In the genomic region with DNA sequence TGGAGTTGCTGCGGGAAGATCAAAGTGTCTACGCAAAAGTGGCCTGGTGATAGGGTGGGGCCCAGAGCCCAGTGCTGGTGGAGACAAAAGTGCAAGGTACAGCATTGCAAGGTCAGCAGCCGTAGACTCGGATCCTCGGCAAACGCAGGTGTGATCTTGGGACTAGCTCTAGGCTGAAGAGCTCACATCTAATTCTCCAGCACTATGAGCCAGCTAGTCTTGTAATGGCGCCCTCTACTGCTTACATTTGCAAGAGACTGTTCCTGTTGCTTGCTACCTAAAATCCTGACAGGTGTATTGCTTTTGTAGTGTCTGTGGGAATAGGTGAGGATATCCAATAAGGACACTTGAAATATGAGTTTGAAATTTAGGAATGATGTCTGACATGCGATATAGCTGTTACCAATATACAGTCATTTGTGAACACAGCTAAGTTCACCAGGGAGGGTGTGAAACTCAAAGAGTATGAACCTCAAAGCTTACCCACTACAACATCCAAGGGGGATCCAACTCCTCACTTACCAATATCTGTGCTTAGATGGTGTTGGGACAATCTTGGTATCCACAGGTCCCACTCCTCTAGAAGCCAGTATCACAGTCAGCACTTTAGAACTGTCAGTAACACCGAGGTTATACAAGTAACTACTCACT, we compare ENCODE assay signal across 8 cellular contexts. TPM values are rescaled to one million over a fixed set of nuclear protein-coding genes. Genes with fewer than 3 reads are reported as not detected.
A peak's percentile ranks its signal among the peaks of the same experiment; 100 is the strongest.
DNase-seq lines count a peak whose midpoint lies in the region; ATAC-seq and TF ChIP-seq lines count a peak whose summit lies in the region.

No MANE protein-coding gene starts in this region.

- H3K36me3 ChIP-seq in PC-3 (ENCODE audit: low read depth, low read length) (no peaks in the 10 kb centered on the region), left ventricle myocardium inferior (no peaks in the 10 kb centered on the region)

- H3K9me3 ChIP-seq in PC-3 (ENCODE audit: low read length) (no peaks in the 10 kb centered on the region), left ventricle myocardium inferior (replicated peaks) (no peaks in the 10 kb centered on the region)

- H3K4me3 Mint-ChIP-seq in activated T-helper 1 cell treated with anti-CD3 and anti-CD28 coated beads, Interleukin-12 subunit alpha, Interleukin-12 subunit beta, Interleukin-2, Interleukin-4 antibody, amounts not matched to agents 30 ng/mL and 10 ng/mL and 1 ng/mL, durations not matched to agents 14 hours and 24 hours and 36 hours, result no peak overlapping the region

- no peak overlapping the region for H3K9ac ChIP-seq in PC-3 (ENCODE audit: low read length)

- CTCF ChIA-PET in PC-3 (lab: Charles Lee), result interaction anchor here (0.5 kb wide), 1 partner anchor 1128 kb away, joined by 4 read pairs; no protein-coding TSS in a partner anchor

- no TSS peak for BruUV-seq in PC-3 (replicated peaks; lab: Mats Ljungman, UMichigan)

- H3K36me3 Mint-ChIP-seq in activated T-helper 1 cell treated with anti-CD3 and anti-CD28 coated beads, Interleukin-12 subunit alpha, Interleukin-12 subunit beta, Interleukin-2, Interleukin-4 antibody, amounts not matched to agents 30 ng/mL and 10 ng/mL and 1 ng/mL, durations not matched to agents 14 hours and 24 hours and 36 hours (ENCODE audit: low read depth), result peaks cover 6% of the 10 kb centered on the region

- H3K27ac ChIP-seq in PC-3 (ENCODE audit: low read length) (no peak overlapping the region), left ventricle myocardium inferior (replicated peaks) (no peak overlapping the region)

- peak; percentile 92 for ATAC-seq in GM21526 (IDR thresholded peaks at IDR 0.05; ENCODE audit: low FRiP score, unreplicated experiment)
- ATAC-seq in PC-3, result peak; percentile 59

- intact Hi-C loops in PC-3 (cut with micrococcal nuclease) (loop anchor here (2.0 kb wide), 1 partner anchor 373 kb away; no protein-coding TSS in a partner anchor), left ventricle myocardium inferior (cut with micrococcal nuclease) (no loop called here)
- intact Hi-C loops in activated T-helper 1 cell treated with anti-CD3 and anti-CD28 coated beads, Interleukin-12 subunit alpha, Interleukin-12 subunit beta, Interleukin-2, Interleukin-4 antibody, amounts not matched to agents 30 ng/mL and 10 ng/mL and 1 ng/mL, durations not matched to agents 14 hours and 24 hours and 36 hours (cut with micrococcal nuclease), result loop anchor here (1.0 to 2.0 kb wide), 4 partner anchors 234 to 404 kb away; no protein-coding TSS in a partner anchor

- H3K4me1 ChIP-seq in PC-3 (ENCODE audit: insufficient read depth, low read length) (peaks cover 2% of the 10 kb centered on the region), left ventricle myocardium inferior (peaks cover 6% of the 10 kb centered on the region)

- no peak overlapping the region for H3K4me2 ChIP-seq in PC-3 (ENCODE audit: low read length)

- no peak overlapping the region for H3K4me3 ChIP-seq in PC-3 (ENCODE audit: low read length)
- no peak overlapping the region for H3K4me3 ChIP-seq in left ventricle myocardium inferior

- no peak overlapping the region for H2AFZ ChIP-seq in PC-3 (ENCODE audit: low read length)

- no peaks in the 10 kb centered on the region for H3K9me3 Mint-ChIP-seq in activated T-helper 1 cell treated with anti-CD3 and anti-CD28 coated beads, Interleukin-12 subunit alpha, Interleukin-12 subunit beta, Interleukin-2, Interleukin-4 antibody, amounts not matched to agents 30 ng/mL and 10 ng/mL and 1 ng/mL, durations not matched to agents 14 hours and 24 hours and 36 hours

- H3K9me2 ChIP-seq in PC-3 (replicated peaks; ENCODE audit: low read length), result no peaks in the 10 kb centered on the region

- POLR2A ChIA-PET in PC-3 (lab: Charles Lee; ENCODE audit: unreplicated experiment), result interaction anchor here (0.5 kb wide), 1 partner anchor 228 kb away, joined by 8 read pairs; no protein-coding TSS in a partner anchor

- H3K27me3 ChIP-seq in PC-3 (ENCODE audit: low read length) (no peaks in the 10 kb centered on the region), left ventricle myocardium inferior (ENCODE audit: low read depth) (no peaks in the 10 kb centered on the region)

- H3F3A ChIP-seq in PC-3 (ENCODE audit: low read length, unreplicated experiment), result no peaks in the 10 kb centered on the region

- H3K27ac Mint-ChIP-seq in activated T-helper 1 cell treated with anti-CD3 and anti-CD28 coated beads, Interleukin-12 subunit alpha, Interleukin-12 subunit beta, Interleukin-2, Interleukin-4 antibody, amounts not matched to agents 30 ng/mL and 10 ng/mL and 1 ng/mL, durations not matched to agents 14 hours and 24 hours and 36 hours, result peak overlapping the region; percentile 24

- TF ChIP-seq CTCF in PC-3 (conservative IDR thresholded peaks at IDR 0.05; ENCODE audit: low read depth, low read length) (peak; percentile 70), left ventricle myocardium inferior (IDR thresholded peaks at IDR 0.05; ENCODE audit: borderline replicate concordance) (peak; percentile 60)

- DNase-seq in ELF-1 (ENCODE audit: low read depth, low spot score) (peak; percentile 65), HuH-7.5 (ENCODE audit: low spot score) (peak; percentile 53), PC-3 (peak; percentile 74), left ventricle myocardium inferior (no peak), inferior parietal cortex (ENCODE audit: extremely low spot score) (no peak)
- DNase-seq in activated T-helper 1 cell treated with anti-CD3 and anti-CD28 coated beads, Interleukin-12 subunit alpha, Interleukin-12 subunit beta, Interleukin-2, Interleukin-4 antibody, amounts not matched to agents 30 ng/mL and 10 ng/mL and 1 ng/mL, durations not matched to agents 14 hours and 24 hours and 36 hours (ENCODE audit: low spot score), result peak; percentile 49
- DNase-seq in stimulated activated CD4-positive, alpha-beta T cell treated with anti-CD3 and anti-CD28 coated beads, Interleukin-2, amount 100 ng/mL, for 48 hours, result peak; percentile 47 to 54

- peaks cover 30% of the 10 kb centered on the region for H3K4me1 Mint-ChIP-seq in activated T-helper 1 cell treated with anti-CD3 and anti-CD28 coated beads, Interleukin-12 subunit alpha, Interleukin-12 subunit beta, Interleukin-2, Interleukin-4 antibody, amounts not matched to agents 30 ng/mL and 10 ng/mL and 1 ng/mL, durations not matched to agents 14 hours and 24 hours and 36 hours (ENCODE audit: low read depth)

- no peaks in the 10 kb centered on the region for H3K27me3 Mint-ChIP-seq in activated T-helper 1 cell treated with anti-CD3 and anti-CD28 coated beads, Interleukin-12 subunit alpha, Interleukin-12 subunit beta, Interleukin-2, Interleukin-4 antibody, amounts not matched to agents 30 ng/mL and 10 ng/mL and 1 ng/mL, durations not matched to agents 14 hours and 24 hours and 36 hours (ENCODE audit: insufficient read depth)

- no peaks in the 10 kb centered on the region for H4K20me1 ChIP-seq in PC-3 (ENCODE audit: low read length)

- H3K79me2 ChIP-seq in PC-3 (ENCODE audit: low read length), result no peaks in the 10 kb centered on the region

RNA-seq across cellular contexts. Expression of gene PDE7B, which starts 58.4 kb away (rescaled TPM):
- total RNA-seq in PC-3 (2014; rRNA removed) (not detected in 2 replicates), left ventricle myocardium inferior (12.6 TPM)
- total RNA-seq in activated T-helper 1 cell treated with anti-CD3 and anti-CD28 coated beads, Interleukin-12 subunit alpha, Interleukin-12 subunit beta, Interleukin-2, Interleukin-4 antibody, amounts not matched to agents 30 ng/mL and 10 ng/mL and 1 ng/mL, durations not matched to agents 14 hours and 24 hours and 36 hours, result 10.7 and 11.1 TPM in 2 replicates

Comparison
In these comparisons a context has a peak if more than half of its experiments do, and no peak if none do; other contexts are left out.
1. DNase-seq: peak in ELF-1 (single experiment), HuH-7.5 (single experiment), PC-3 (single experiment), activated T-helper 1 cell treated with anti-CD3 and anti-CD28 coated beads, Interleukin-12 subunit alpha, Interleukin-12 subunit beta, Interleukin-2, Interleukin-4 antibody, amounts not matched to agents 30 ng/mL and 10 ng/mL and 1 ng/mL, durations not matched to agents 14 hours and 24 hours and 36 hours (single experiment) and stimulated activated CD4-positive, alpha-beta T cell treated with anti-CD3 and anti-CD28 coated beads, Interleukin-2, amount 100 ng/mL, for 48 hours (2 of 2); none in left ventricle myocardium inferior (single experiment) and inferior parietal cortex (single experiment).
2. RNA of gene PDE7B, which starts 58.4 kb away (total RNA-seq): 12.6 TPM in left ventricle myocardium inferior (single experiment) and 10.7 to 11.1 TPM in activated T-helper 1 cell treated with anti-CD3 and anti-CD28 coated beads, Interleukin-12 subunit alpha, Interleukin-12 subunit beta, Interleukin-2, Interleukin-4 antibody, amounts not matched to agents 30 ng/mL and 10 ng/mL and 1 ng/mL, durations not matched to agents 14 hours and 24 hours and 36 hours; not detected in PC-3; every median in the first group is over 10 times any median in the second.